Comparison of ENCODE assay signal across 15 cellular contexts in the genomic region with DNA sequence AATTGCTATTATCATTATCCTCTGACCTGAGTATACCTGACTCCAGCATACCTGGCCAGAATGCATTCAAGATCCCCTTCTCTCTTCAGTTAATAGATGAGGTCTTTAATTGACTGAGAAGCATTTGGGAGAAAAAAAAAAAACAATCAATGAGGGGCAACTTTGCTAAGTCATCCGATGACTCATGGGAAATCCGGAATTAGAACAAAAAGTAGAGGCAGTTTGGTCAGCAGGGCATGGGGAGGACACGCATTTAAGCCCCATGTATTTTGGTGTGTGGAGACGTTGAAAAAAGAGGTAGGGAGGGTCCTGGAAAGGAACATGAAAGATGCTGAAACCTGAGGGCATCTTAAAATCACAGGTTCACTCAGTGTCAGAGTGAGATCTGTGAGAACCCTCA.
DNase-seq lines count a peak whose midpoint lies in the region; FAIRE-seq and TF ChIP-seq lines count a peak whose summit lies in the region.
"Had no signal": no experiment of that assay in that cellular context is flagged by ENCODE, and none has a peak within 500 bp of the region (broad histone marks: within the 10 kb centered on the region; RNA-seq: fewer than 3 reads in every experiment).

No MANE protein-coding gene starts in this region.

- H4K20me1 ChIP-seq in endothelial cell of umbilical vein (replicated peaks; ENCODE audit: control insufficient read depth, extremely low read depth, insufficient read depth, low read length), result no peaks in the 10 kb centered on the region

- intact Hi-C loops in endothelial cell of umbilical vein (cut with micrococcal nuclease) (loop anchor here (1.0 to 5.0 kb wide), 2 partner anchors 61 to 386 kb away; no protein-coding TSS in a partner anchor), left ventricle myocardium inferior (cut with micrococcal nuclease) (no loop called here)

- no peak overlapping the region for H2AFZ ChIP-seq in endothelial cell of umbilical vein (ENCODE audit: low read depth, low read length)

- POLR2A ChIA-PET in endothelial cell of umbilical vein (lab: Charles Lee), result no interaction called here

- no peaks in the 10 kb centered on the region for H3K9me1 ChIP-seq in endothelial cell of umbilical vein (replicated peaks; ENCODE audit: control insufficient read depth, extremely low read depth, insufficient read depth, low read length)

- H3K36me3 ChIP-seq in endothelial cell of umbilical vein (ENCODE audit: control insufficient read depth in 2 of 2, extremely low read depth in 1 of 2, insufficient read depth in 2 of 2, low read length in 2 of 2) (no peaks in the 10 kb centered on the region), left ventricle myocardium inferior (no peaks in the 10 kb centered on the region)
- H3K36me3 ChIP-seq: left lung had no signal

- peak; percentile 84 for FAIRE-seq in endothelial cell of umbilical vein (lab: Jason Lieb, UNC)

- DNase-seq in EH (ENCODE audit: low read depth) (peak; percentile 89), RPMI7951 (ENCODE audit: low read depth) (peak; percentile 78), endothelial cell of umbilical vein (ENCODE audit: low read depth, low spot score) (peak; percentile 86), non-pigmented ciliary epithelial cell (ENCODE audit: low read depth) (peak; percentile 84), superior temporal gyrus (ENCODE audit: extremely low spot score) (no peak), left ventricle myocardium inferior (no peak), erythroblast (lab: John Stamatoyannopoulos, UW) (no peak), DMS153 treated with DMSO at 0.1 percent for 48 hours (lab: John Stamatoyannopoulos, UW; ENCODE audit: unreplicated experiment) (no peak)
- DNase-seq: activated CD4-positive, alpha-beta T cell treated with anti-CD3 and anti-CD28 coated beads, Interleukin-2, amount 10 ng/mL, durations not matched to agents 7 days and 5 days; activated gamma-delta T cell treated with Interleukin-2 at 50 U/mL for 16 hours; CD4-positive, alpha-beta memory T cell; left lung; NCI-H1694; nucleus accumbens; stimulated activated naive CD4-positive, alpha-beta T cell treated with Interleukin-2 at 50 U/mL for 16 hours had no signal

- H3K4me3 ChIP-seq in endothelial cell of umbilical vein (replicated peaks in 1 of 3; ENCODE audit: insufficient read depth in 1 of 3, low read depth in 1 of 3, low read length in 3 of 3) (no peak overlapping the region), left ventricle myocardium inferior (no peak overlapping the region)
- H3K4me3 ChIP-seq: left lung had no signal

- peak overlapping the region; percentile 30 for H3K9ac ChIP-seq in endothelial cell of umbilical vein (replicated peaks; ENCODE audit: extremely low read depth, insufficient read depth, low read length)

- H3K79me2 ChIP-seq in endothelial cell of umbilical vein (ENCODE audit: control insufficient read depth, insufficient read depth, low read length), result no peaks in the 10 kb centered on the region

- TF ChIP-seq CTCF in endothelial cell of umbilical vein (IDR thresholded peaks at IDR 0.05; ENCODE audit: extremely low read depth in 1 of 2, insufficient read depth in 1 of 2, low read depth in 1 of 2, low read length in 2 of 2) (no peak), left ventricle myocardium inferior (IDR thresholded peaks at IDR 0.05; ENCODE audit: borderline replicate concordance) (no peak)

- H3K4me1 ChIP-seq in endothelial cell of umbilical vein (ENCODE audit: control insufficient read depth, extremely low read depth, insufficient read depth, low read length) (peaks cover 53% of the 10 kb centered on the region), left ventricle myocardium inferior (peaks cover 27% of the 10 kb centered on the region)
- H3K4me1 ChIP-seq: left lung had no signal

- H3K9me3 ChIP-seq in endothelial cell of umbilical vein (replicated peaks; ENCODE audit: control insufficient read depth, insufficient read depth, low read length) (no peaks in the 10 kb centered on the region), left ventricle myocardium inferior (replicated peaks) (no peaks in the 10 kb centered on the region)
- H3K9me3 ChIP-seq: left lung had no signal

- TF ChIP-seq POLR2A in endothelial cell of umbilical vein (IDR thresholded peaks at IDR 0.05; ENCODE audit: low read depth, low read length) (no peak), erythroblast (IDR thresholded peaks at IDR 0.05; ENCODE audit: low read length) (no peak)

- H3K27me3 ChIP-seq in endothelial cell of umbilical vein (ENCODE audit: control insufficient read depth in 2 of 2, insufficient read depth in 2 of 2, low read length in 2 of 2) (no peaks in the 10 kb centered on the region), left ventricle myocardium inferior (ENCODE audit: low read depth) (no peaks in the 10 kb centered on the region)
- H3K27me3 ChIP-seq: left lung had no signal

- dilution Hi-C loops in endothelial cell of umbilical vein (cut with MboI; ENCODE audit: extremely low pct_ligation_motif_present, low sequenced_read_pairs), result no loop called here

- peak overlapping the region; percentile 33 for H3K4me2 ChIP-seq in endothelial cell of umbilical vein (ENCODE audit: insufficient read depth, low read length)

- CTCF ChIA-PET in endothelial cell of umbilical vein (lab: Charles Lee), result interaction anchor here (1.9 to 2.2 kb wide), 2 partner anchors 56 to 452 kb away, joined by 5 to 6 read pairs; no protein-coding TSS in a partner anchor

- H3K27ac ChIP-seq in endothelial cell of umbilical vein (ENCODE audit: insufficient read depth, low read depth, low read length) (peak overlapping the region; percentile 85), left ventricle myocardium inferior (replicated peaks) (no peak overlapping the region)
- H3K27ac ChIP-seq: left lung had no signal

- BruUV-seq in endothelial cell of umbilical vein (replicated peaks; lab: Mats Ljungman, UMichigan), result no TSS peak

TF ChIP-seq in endothelial cell of umbilical vein, 7 proteins besides CTCF, POLR2A, EP300 and RAD21:
- TF ChIP-seq, protein P1, sequence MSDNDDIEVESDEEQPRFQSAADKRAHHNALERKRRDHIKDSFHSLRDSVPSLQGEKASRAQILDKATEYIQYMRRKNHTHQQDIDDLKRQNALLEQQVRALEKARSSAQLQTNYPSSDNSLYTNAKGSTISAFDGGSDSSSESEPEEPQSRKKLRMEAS (IDR thresholded peaks at IDR 0.05; ENCODE audit: insufficient read depth, insufficient read length), result no peak
- TF ChIP-seq EZH2 (IDR thresholded peaks at IDR 0.05; ENCODE audit: borderline replicate concordance, low read depth, low read length, severe bottlenecking), result no peak
- TF ChIP-seq POLR2AphosphoS5 (IDR thresholded peaks at IDR 0.05; ENCODE audit: insufficient read depth, low read depth, low read length), result peak; percentile 79
- no peak for TF ChIP-seq MYC (IDR thresholded peaks at IDR 0.05; ENCODE audit: low read depth, low read length)
- TF ChIP-seq JUN (IDR thresholded peaks at IDR 0.05; ENCODE audit: borderline replicate concordance, insufficient read depth, insufficient read length, low read depth), result peak; percentile 96
- peak; percentile 94 for TF ChIP-seq FOS (IDR thresholded peaks at IDR 0.05; ENCODE audit: borderline replicate concordance, insufficient read depth, low read length)
- no peak for TF ChIP-seq GATA2 (IDR thresholded peaks at IDR 0.05; ENCODE audit: insufficient read depth, insufficient read length, low read depth, low read length)

Comparison
In these comparisons a context has a peak if more than half of its experiments do, and no peak if none do; other contexts are left out.
1. DNase-seq: peak in EH (single experiment), RPMI7951 (single experiment), endothelial cell of umbilical vein (single experiment) and non-pigmented ciliary epithelial cell (single experiment); none in superior temporal gyrus (single experiment), left ventricle myocardium inferior (single experiment), erythroblast (0 of 2) and DMS153 treated with DMSO at 0.1 percent for 48 hours (single experiment).